In the genomic region with DNA sequence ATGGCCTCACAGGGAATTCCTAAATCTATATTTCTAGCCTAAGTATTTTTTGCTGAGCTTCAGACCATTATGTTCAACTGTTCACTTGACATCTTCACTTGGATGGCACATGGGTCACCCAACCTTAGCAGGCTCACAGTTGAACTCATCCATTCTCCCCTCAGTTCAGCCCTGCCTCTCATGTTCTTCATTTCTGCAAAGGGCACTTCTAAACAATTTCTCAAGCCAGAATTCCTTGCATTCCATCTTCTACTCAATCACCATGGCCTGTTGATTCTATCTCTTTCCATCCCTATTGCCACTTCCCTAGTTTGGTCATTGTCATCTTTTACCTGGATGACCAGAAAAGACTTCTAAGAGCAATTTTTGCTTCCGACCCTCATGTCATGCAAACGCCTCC, we compare ENCODE assay signal across 13 cellular contexts. TPM values are rescaled to one million over a fixed set of nuclear protein-coding genes. Genes with fewer than 3 reads are reported as not detected.
DNase-seq lines count a peak whose midpoint lies in the region; ATAC-seq, FAIRE-seq and TF ChIP-seq lines count a peak whose summit lies in the region.
"Had no signal": no experiment of that assay in that cellular context is flagged by ENCODE, and none has a peak within 500 bp of the region (broad histone marks: within the 10 kb centered on the region; RNA-seq: fewer than 3 reads in every experiment).

No MANE protein-coding gene starts in this region.

- no peaks in the 10 kb centered on the region for H3K9me3 Mint-ChIP-seq in activated CD4-positive, alpha-beta T cell treated with anti-CD3 and anti-CD28 coated beads, Interleukin-2, amount 10 ng/mL, durations not matched to agents 7 days and 5 days

- peak overlapping the region; percentile 74 for H3K27ac ChIP-seq in skeletal muscle tissue (ENCODE audit: low read depth, low read length)
- H3K27ac ChIP-seq: foreskin keratinocyte had no signal

- no peaks in the 10 kb centered on the region for H3K36me3 Mint-ChIP-seq in activated CD4-positive, alpha-beta T cell treated with anti-CD3 and anti-CD28 coated beads, Interleukin-2, amount 10 ng/mL, durations not matched to agents 7 days and 5 days (ENCODE audit: low read depth)

- no peak overlapping the region for H3K4me3 Mint-ChIP-seq in activated CD4-positive, alpha-beta T cell treated with anti-CD3 and anti-CD28 coated beads, Interleukin-2, amount 10 ng/mL, durations not matched to agents 7 days and 5 days

- no peak overlapping the region for H3K4me3 ChIP-seq in foreskin fibroblast (ENCODE audit: low read depth in 1 of 2, low read length in 2 of 2)
- H3K4me3 ChIP-seq in skeletal muscle tissue (ENCODE audit: low read length in 3 of 3) = peak overlapping the region in 1 of 3 donors; percentile 7
- H3K4me3 ChIP-seq: skin epidermis had no signal

- H3K27me3 ChIP-seq in skeletal muscle tissue (ENCODE audit: control insufficient read depth in 3 of 3, insufficient read depth in 3 of 3, low read length in 3 of 3) = no peaks in the 10 kb centered on the region
- H3K27me3 ChIP-seq: foreskin keratinocyte had no signal

- no peak for ATAC-seq in HG03439 (IDR thresholded peaks at IDR 0.05; ENCODE audit: unreplicated experiment)
- ATAC-seq: foreskin keratinocyte had no signal

- TF ChIP-seq CTCF in foreskin fibroblast (IDR thresholded peaks at IDR 0.05; ENCODE audit: low read depth, low read length) = no peak

- no peak for FAIRE-seq in RCC 7860 (lab: Jason Lieb, UNC)

- H3K4me1 Mint-ChIP-seq in activated CD4-positive, alpha-beta T cell treated with anti-CD3 and anti-CD28 coated beads, Interleukin-2, amount 10 ng/mL, durations not matched to agents 7 days and 5 days = peaks cover 13% of the 10 kb centered on the region

- no peak overlapping the region for H3K9ac ChIP-seq in skeletal muscle tissue (ENCODE audit: low read depth in 1 of 3, low read length in 3 of 3)

- no peak overlapping the region for H3K27ac Mint-ChIP-seq in activated CD4-positive, alpha-beta T cell treated with anti-CD3 and anti-CD28 coated beads, Interleukin-2, amount 10 ng/mL, durations not matched to agents 7 days and 5 days

- DNase-seq in EL (peak; percentile 60), RCC 7860 (ENCODE audit: low spot score) (peak; percentile 11), foreskin fibroblast (peak; percentile 15 to 55), hypothalamus (lab: John Stamatoyannopoulos, UW) (no peak), NCI-H446 treated with DMSO at 0.1 percent for 48 hours (lab: John Stamatoyannopoulos, UW) (no peak)
- DNase-seq in activated CD4-positive, alpha-beta T cell treated with anti-CD3 and anti-CD28 coated beads, Interleukin-2, amount 10 ng/mL, durations not matched to agents 7 days and 5 days = no peak
- DNase-seq: caudate nucleus; foreskin keratinocyte; NCI-H1694 treated with DMSO at 0.1 percent for 48 hours; stimulated activated CD8-positive, alpha-beta memory T cell treated with anti-CD3 and anti-CD28 coated beads, Interleukin-4, amount 100 ng/mL, for 48 hours had no signal

- no peaks in the 10 kb centered on the region for H3K27me3 Mint-ChIP-seq in activated CD4-positive, alpha-beta T cell treated with anti-CD3 and anti-CD28 coated beads, Interleukin-2, amount 10 ng/mL, durations not matched to agents 7 days and 5 days

- H3K4me1 ChIP-seq in skeletal muscle tissue (ENCODE audit: control insufficient read depth in 3 of 3, insufficient read depth in 3 of 3, low read length in 3 of 3) = peaks cover 17 to 18% (median 18%) of the 10 kb centered on the region in 3 donors

- POLR2A ChIA-PET in activated CD4-positive, alpha-beta T cell treated with anti-CD3 and anti-CD28 coated beads, Interleukin-2, amount 10 ng/mL, durations not matched to agents 7 days and 5 days (lab: Charles Lee) = no interaction called here

- no peaks in the 10 kb centered on the region for H3K36me3 ChIP-seq in skeletal muscle tissue (ENCODE audit: control insufficient read depth in 3 of 3, insufficient read depth in 3 of 3, low read length in 3 of 3)

- no peaks in the 10 kb centered on the region for H3K9me3 ChIP-seq in skeletal muscle tissue (ENCODE audit: control insufficient read depth in 3 of 3, low read length in 3 of 3)

- CTCF ChIA-PET in activated CD4-positive, alpha-beta T cell treated with anti-CD3 and anti-CD28 coated beads, Interleukin-2, amount 10 ng/mL, durations not matched to agents 7 days and 5 days (lab: Charles Lee) = interaction anchor here (0.6 to 1.9 kb wide), 2 partner anchors 10 to 166 kb away, joined by 3 to 4 read pairs; no protein-coding TSS in a partner anchor

RNA-seq across cellular contexts. Expression of a gene that starts 7.3 kb away (rescaled TPM):
- 48.0 TPM for total RNA-seq in skeletal muscle tissue
- total RNA-seq in activated CD4-positive, alpha-beta T cell treated with anti-CD3 and anti-CD28 coated beads, Interleukin-2, amount 10 ng/mL, durations not matched to agents 7 days and 5 days = 10 to 100 TPM; 41.5 to 41.6 TPM

RNA-seq across cellular contexts. Expression of a gene that starts 45.7 kb away (rescaled TPM):
- 0.52 TPM for total RNA-seq in skeletal muscle tissue
- total RNA-seq in activated CD4-positive, alpha-beta T cell treated with anti-CD3 and anti-CD28 coated beads, Interleukin-2, amount 10 ng/mL, durations not matched to agents 7 days and 5 days = under 1 TPM; 0.37 to 0.54 TPM

RNA-seq across cellular contexts. Expression of a gene that starts 45.8 kb away (rescaled TPM):
- 32.4 TPM for total RNA-seq in skeletal muscle tissue
- total RNA-seq in activated CD4-positive, alpha-beta T cell treated with anti-CD3 and anti-CD28 coated beads, Interleukin-2, amount 10 ng/mL, durations not matched to agents 7 days and 5 days = 10 to 100 TPM; 66.6 to 73.1 TPM

RNA-seq across cellular contexts. Expression of a gene that starts 55.2 kb away (rescaled TPM):
- 8.4 TPM for total RNA-seq in skeletal muscle tissue
- total RNA-seq in activated CD4-positive, alpha-beta T cell treated with anti-CD3 and anti-CD28 coated beads, Interleukin-2, amount 10 ng/mL, durations not matched to agents 7 days and 5 days = 10 to 100 TPM; 37.5 to 40.6 TPM

Comparison
In these comparisons a context has a peak if more than half of its experiments do, and no peak if none do; other contexts are left out.
1. DNase-seq: peak in EL (single experiment), RCC 7860 (single experiment) and foreskin fibroblast (2 of 2); none in hypothalamus (0 of 51), activated CD4-positive, alpha-beta T cell treated with anti-CD3 and anti-CD28 coated beads, Interleukin-2, amount 10 ng/mL, durations not matched to agents 7 days and 5 days (single experiment) and NCI-H446 treated with DMSO at 0.1 percent for 48 hours (single experiment).